8 cellular contexts compared by ENCODE assay signal in the genomic region with DNA sequence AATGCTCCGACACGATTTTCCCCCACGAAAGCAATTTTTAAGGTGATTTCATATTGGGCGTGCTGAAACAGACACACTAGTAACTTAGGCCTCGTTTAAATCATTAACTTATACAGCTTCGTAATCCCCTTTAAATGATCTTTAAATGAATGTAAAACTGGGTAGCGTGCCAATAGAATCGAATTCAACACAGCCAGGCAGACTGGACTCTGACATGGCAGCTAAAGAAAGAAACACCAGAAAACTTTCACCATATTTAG. TPM values are rescaled to one million over a fixed set of nuclear protein-coding genes. Genes with fewer than 3 reads are reported as not detected.
DNase-seq lines count a peak whose midpoint lies in the region; ATAC-seq, FAIRE-seq and TF ChIP-seq lines count a peak whose summit lies in the region.

No MANE protein-coding gene starts in this region.

- peak overlapping the region; percentile 93 for H3K4ac ChIP-seq in mesendoderm (ENCODE audit: low read depth, low read length)

- peaks cover 39% of the 10 kb centered on the region for H3K27me3 Mint-ChIP-seq in activated naive CD4-positive, alpha-beta T cell treated with anti-CD3 and anti-CD28 coated beads for 36 hours (ENCODE audit: low read depth)
- H3K27me3 Mint-ChIP-seq in brain = peaks cover 23% of the 10 kb centered on the region

- H2BK120ac ChIP-seq in mesendoderm (ENCODE audit: low read depth, low read length) = peak overlapping the region; percentile 98

- peak overlapping the region; percentile 8 for H3K27ac Mint-ChIP-seq in activated naive CD4-positive, alpha-beta T cell treated with anti-CD3 and anti-CD28 coated beads for 36 hours
- peak overlapping the region; percentile 97 to 98 (median 98) for H3K27ac Mint-ChIP-seq in brain

- FAIRE-seq in urothelium cell line (lab: Jason Lieb, UNC) = no peak

- no peak for DNase-seq in activated naive CD4-positive, alpha-beta T cell treated with anti-CD3 and anti-CD28 coated beads for 36 hours
- no peak for DNase-seq in activated naive CD4-positive, alpha-beta T cell (lab: John Stamatoyannopoulos, UW)
- DNase-seq in mesendoderm = no peak
- DNase-seq in upper lobe of left lung = no peak
- DNase-seq in HK-2 (ENCODE audit: unreplicated experiment) = no peak
- DNase-seq in GM13976 (ENCODE audit: low spot score) = no peak
- no peak for DNase-seq in urothelium cell line (ENCODE audit: low spot score)

- TF ChIP-seq EP300 in upper lobe of left lung (IDR thresholded peaks at IDR 0.05) = no peak

- CTCF ChIA-PET in activated naive CD4-positive, alpha-beta T cell treated with anti-CD3 and anti-CD28 coated beads for 36 hours (lab: Charles Lee) = interaction anchor here (1.1 kb wide), 2 partner anchors 136 to 164 kb away, joined by 3 read pairs; no protein-coding TSS in a partner anchor

- intact Hi-C loops in activated naive CD4-positive, alpha-beta T cell treated with anti-CD3 and anti-CD28 coated beads for 36 hours (cut with micrococcal nuclease) = loop anchor here (2.0 kb wide), 1 partner anchor 23 kb away; no protein-coding TSS in a partner anchor

- TF ChIP-seq CTCF in brain (conservative IDR thresholded peaks at IDR 0.05) = no peak
- TF ChIP-seq CTCF in upper lobe of left lung (IDR thresholded peaks at IDR 0.05) = no peak
- no peak for TF ChIP-seq CTCF in GM13976 (IDR thresholded peaks at IDR 0.05; ENCODE audit: borderline replicate concordance, control extremely low read depth, extremely low read depth, insufficient read depth, missing control alignments)

- peaks cover 10% of the 10 kb centered on the region for H3K9me3 Mint-ChIP-seq in activated naive CD4-positive, alpha-beta T cell treated with anti-CD3 and anti-CD28 coated beads for 36 hours
- H3K9me3 Mint-ChIP-seq in brain = peaks cover 6 to 28% (median 17%) of the 10 kb centered on the region in 5 experiments

- peak overlapping the region; percentile 41 for H3K4me2 ChIP-seq in mesendoderm (ENCODE audit: low read length)

- no peaks in the 10 kb centered on the region for H3K79me1 ChIP-seq in mesendoderm (ENCODE audit: low read length)

- WGBS in mesendoderm (ENCODE audit: extremely low coverage, insufficient coverage, low lambda C conversion rate) = no CpG with 5 or more reads among the region's 8 CpGs
- WGBS in upper lobe of left lung, 2 donors = 16 to 25% methylated on average over 8 of the region's 8 CpGs

- no peak overlapping the region for H3K23ac ChIP-seq in mesendoderm (ENCODE audit: low read length)

- peak overlapping the region; percentile 89 for H3K27ac ChIP-seq in mesendoderm (ENCODE audit: low read depth, low read length)
- peak overlapping the region; percentile 97 to 99 (median 98) for H3K27ac ChIP-seq in upper lobe of left lung

- peak overlapping the region; percentile 77 for H4K8ac ChIP-seq in mesendoderm (ENCODE audit: low read depth, low read length)

- no peak for TF ChIP-seq POLR2A in upper lobe of left lung (IDR thresholded peaks at IDR 0.05)

- peak overlapping the region; percentile 67 for H3K4me3 Mint-ChIP-seq in activated naive CD4-positive, alpha-beta T cell treated with anti-CD3 and anti-CD28 coated beads for 36 hours
- peak overlapping the region; percentile 87 to 99 (median 92) for H3K4me3 Mint-ChIP-seq in brain

- peak overlapping the region; percentile 95 for H3K56ac ChIP-seq in mesendoderm (ENCODE audit: low read length)

- H3K4me1 ChIP-seq in mesendoderm (ENCODE audit: control insufficient read depth, low read depth, low read length) = peaks cover 8% of the 10 kb centered on the region
- peaks cover 30 to 52% (median 38%) of the 10 kb centered on the region in 4 donors for H3K4me1 ChIP-seq in upper lobe of left lung

- H3K27me3 ChIP-seq in mesendoderm (ENCODE audit: insufficient read depth, low read length, poor library complexity) (no peaks in the 10 kb centered on the region), upper lobe of left lung (no peaks in the 10 kb centered on the region)

- H3K36me3 Mint-ChIP-seq in activated naive CD4-positive, alpha-beta T cell treated with anti-CD3 and anti-CD28 coated beads for 36 hours (ENCODE audit: low read depth) = peaks cover 25% of the 10 kb centered on the region
- H3K36me3 Mint-ChIP-seq in brain = peaks cover 20% of the 10 kb centered on the region

- H3K79me2 ChIP-seq in mesendoderm (ENCODE audit: control insufficient read depth, insufficient read depth, low read length) = peaks cover 17% of the 10 kb centered on the region

- in situ Hi-C loops in GM13976 (cut with MboI; ENCODE audit: low sequenced_read_pairs, unreplicated experiment) = no loop called here

- H2BK5ac ChIP-seq in mesendoderm (ENCODE audit: low read length) = peak overlapping the region; percentile 90

- H3K9ac ChIP-seq in mesendoderm (ENCODE audit: low read length) = peak overlapping the region; percentile 84

- H3K18ac ChIP-seq in mesendoderm (ENCODE audit: low read length) = peak overlapping the region; percentile 98

- ATAC-seq in upper lobe of left lung (ENCODE audit: low FRiP score in 2 of 2) = no peak

- H3K4me3 ChIP-seq in mesendoderm (ENCODE audit: low read length) (peak overlapping the region; percentile 23), upper lobe of left lung (peak overlapping the region; percentile 25 to 67 (median 65))

- H3K4me1 Mint-ChIP-seq in activated naive CD4-positive, alpha-beta T cell treated with anti-CD3 and anti-CD28 coated beads for 36 hours (ENCODE audit: low read depth) = peaks cover 29% of the 10 kb centered on the region
- H3K4me1 Mint-ChIP-seq in brain = peaks cover 48% of the 10 kb centered on the region

- no peak overlapping the region for H2AK5ac ChIP-seq in mesendoderm (ENCODE audit: low read length)

- peak overlapping the region; percentile 3 for H2BK15ac ChIP-seq in mesendoderm (replicated peaks; ENCODE audit: low read depth)

- H3K36me3 ChIP-seq in mesendoderm (ENCODE audit: control insufficient read depth, insufficient read depth, low read length) = no peaks in the 10 kb centered on the region
- H3K36me3 ChIP-seq in upper lobe of left lung = no peaks in the 10 kb centered on the region

- H3K9me3 ChIP-seq in upper lobe of left lung = peaks cover 0 to 5% (median 2%) of the 10 kb centered on the region in 4 donors

- H4K5ac ChIP-seq in mesendoderm (ENCODE audit: low read length) = peak overlapping the region; percentile 11

RNA-seq across cellular contexts. Expression of a gene that starts 2.4 kb away (rescaled TPM):
- 10 to 100 TPM; 73.9 to 81.9 TPM for total RNA-seq in activated naive CD4-positive, alpha-beta T cell treated with anti-CD3 and anti-CD28 coated beads for 36 hours
- 145 TPM for polyA plus RNA-seq in brain (ENCODE audit: insufficient read depth, low read depth, low replicate concordance)
- 96.4 TPM for polyA plus RNA-seq in mesendoderm (2013, experiment 1 of 2)
- 94.7 TPM for polyA plus RNA-seq in mesendoderm (2013, experiment 2 of 2)
- 100 to 1,000 TPM in 3 of 6 donors, 10 to 100 TPM in 3; 85.4 to 175 (median 110) TPM for total RNA-seq in upper lobe of left lung
